ENCODE assay signal across 14 cellular contexts in the genomic region with DNA sequence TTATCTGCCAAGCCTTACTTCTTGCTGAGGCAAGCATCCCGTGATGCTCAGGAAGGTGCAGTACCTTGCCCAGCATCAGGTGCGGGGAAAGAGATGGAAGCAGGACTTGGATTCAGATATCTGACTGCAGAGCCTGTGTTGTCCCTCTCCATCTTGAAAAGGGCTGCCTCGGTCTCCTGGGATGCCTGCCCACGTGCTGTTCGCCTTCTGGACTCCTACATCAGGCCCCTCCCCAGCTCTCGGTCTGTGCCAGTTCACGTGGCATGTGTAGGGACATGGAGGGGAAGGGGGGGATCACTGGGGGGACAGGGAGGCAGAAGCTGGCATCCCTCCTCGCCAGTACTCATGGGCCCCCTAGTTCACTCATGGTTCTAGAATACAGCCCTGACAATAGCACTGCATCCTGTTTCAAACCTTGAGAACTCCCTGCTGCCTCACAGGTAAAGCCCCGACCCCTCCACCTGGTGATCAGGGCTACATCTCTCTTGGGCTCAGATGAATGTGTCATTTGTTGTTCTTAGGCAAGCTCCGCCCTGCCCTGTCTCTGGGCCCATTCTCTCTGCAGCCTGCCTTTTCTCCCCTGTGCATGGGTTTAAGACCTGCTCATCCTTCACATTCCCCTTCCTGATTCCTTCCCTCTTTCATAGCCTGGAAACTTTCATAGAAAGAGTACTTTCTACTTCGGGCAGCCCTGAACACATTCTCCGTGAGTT. TPM values are rescaled to one million over a fixed set of nuclear protein-coding genes. Genes with fewer than 3 reads are reported as not detected.
DNase-seq lines count a peak whose midpoint lies in the region; ATAC-seq and TF ChIP-seq lines count a peak whose summit lies in the region.
"Had no signal": no experiment of that assay in that cellular context is flagged by ENCODE, and none has a peak within 500 bp of the region (broad histone marks: within the 10 kb centered on the region; RNA-seq: fewer than 3 reads in every experiment).

No MANE protein-coding gene starts in this region.

- peaks cover 6% of the 10 kb centered on the region for H3K27me3 Mint-ChIP-seq in GM23338 (ENCODE audit: insufficient read depth, low read depth, poor library complexity)
- H3K27me3 Mint-ChIP-seq in CD4-positive, alpha-beta memory T cell = no peaks in the 10 kb centered on the region
- H3K27me3 Mint-ChIP-seq: stimulated activated naive CD8-positive, alpha-beta T cell treated with anti-CD3 and anti-CD28 coated beads, Interleukin-15, Interleukin-2, amounts not matched to agents 100 ng/mL and 50 ng/mL, for 24 hours had no signal

- H3K9me3 Mint-ChIP-seq in GM23338 = no peaks in the 10 kb centered on the region
- H3K9me3 Mint-ChIP-seq in CD4-positive, alpha-beta memory T cell = no peaks in the 10 kb centered on the region
- H3K9me3 Mint-ChIP-seq: activated T-helper 2 cell treated with anti-CD3 and anti-CD28 coated beads, Interferon-gamma antibody, Interleukin-2, Interleukin-4, amounts not matched to agents 10 μg/mL and 5 μg/mL and 100 μg/mL, durations not matched to agents 14 hours and 24 hours and 36 hours; stimulated activated naive CD8-positive, alpha-beta T cell treated with anti-CD3 and anti-CD28 coated beads, Interleukin-15, Interleukin-2, amounts not matched to agents 100 ng/mL and 50 ng/mL, for 24 hours had no signal

- 0 out of 2 replicates have a peak, but pooled peaks cover 3% of the 10 kb centered on the region for H3K9me2 ChIP-seq in GM23338 (ENCODE audit: insufficient read depth)

- no peak overlapping the region for H3K9ac ChIP-seq in skeletal muscle satellite cell (ENCODE audit: low read depth, low read length)
- H3K9ac ChIP-seq: BLaER1 had no signal

- peaks cover 36% of the 10 kb centered on the region for H3K4me1 Mint-ChIP-seq in GM23338
- no peaks in the 10 kb centered on the region for H3K4me1 Mint-ChIP-seq in CD4-positive, alpha-beta memory T cell

- intact Hi-C loops in ascending aorta (cut with DNase I) = loop anchor here (1.0 kb wide), 2 partner anchors 11 to 22 kb away; no protein-coding TSS in a partner anchor
- intact Hi-C loops in CD4-positive, alpha-beta memory T cell (cut with micrococcal nuclease) = no loop called here

- DNase-seq in GM23338 (ENCODE audit: low spot score) (peak; percentile 27), ascending aorta (ENCODE audit: low spot score in 2 of 2) (no peak), islet precursor cell (peak; percentile 76), C1 segment of cervical spinal cord (lab: John Stamatoyannopoulos, UW) (no peak)
- DNase-seq in CD4-positive, alpha-beta memory T cell = no peak
- no peak for DNase-seq in activated CD4-positive, CD25-positive, alpha-beta regulatory T cell treated with anti-CD3 and anti-CD28 coated beads, Interleukin-2, amount 50 U/mL, for 72 hours
- DNase-seq: NCI-H1436 treated with DMSO at 0.1 percent for 48 hours, WERI-Rb-1 had no signal

- POLR2A ChIA-PET in CD4-positive, alpha-beta memory T cell (lab: Charles Lee; ENCODE audit: partially characterized antibody) = no interaction called here

- no peak overlapping the region for H3K27ac ChIP-seq in GM23338 (ENCODE audit: low read depth)
- peak overlapping the region; percentile 65 to 79 for H3K27ac ChIP-seq in ascending aorta
- H3K27ac ChIP-seq in CD4-positive, alpha-beta memory T cell (ENCODE audit: low read depth, low read length) = no peak overlapping the region
- H3K27ac ChIP-seq: WERI-Rb-1 had no signal

- no peak overlapping the region for H3K27ac Mint-ChIP-seq in GM23338
- H3K27ac Mint-ChIP-seq in CD4-positive, alpha-beta memory T cell = no peak overlapping the region
- H3K27ac Mint-ChIP-seq: activated T-helper 2 cell treated with anti-CD3 and anti-CD28 coated beads, Interferon-gamma antibody, Interleukin-2, Interleukin-4, amounts not matched to agents 10 μg/mL and 5 μg/mL and 100 μg/mL, durations not matched to agents 14 hours and 24 hours and 36 hours; stimulated activated naive CD8-positive, alpha-beta T cell treated with anti-CD3 and anti-CD28 coated beads, Interleukin-15, Interleukin-2, amounts not matched to agents 100 ng/mL and 50 ng/mL, for 24 hours had no signal

- H3K4me3 ChIP-seq in GM23338 = no peak overlapping the region
- H3K4me3 ChIP-seq in ascending aorta = no peak overlapping the region
- no peak overlapping the region for H3K4me3 ChIP-seq in skeletal muscle satellite cell (ENCODE audit: low read length)
- no peak overlapping the region for H3K4me3 ChIP-seq in CD4-positive, alpha-beta memory T cell (ENCODE audit: low read length in 2 of 2)
- H3K4me3 ChIP-seq: BLaER1, coronary artery, esophagus muscularis mucosa had no signal

- H3K4me2 ChIP-seq in GM23338 (no peak overlapping the region), skeletal muscle satellite cell (ENCODE audit: low read length) (peak overlapping the region; percentile 54)
- H3K4me2 ChIP-seq: BLaER1 had no signal

- CTCF ChIA-PET in CD4-positive, alpha-beta memory T cell (lab: Charles Lee; ENCODE audit: partially characterized antibody) = no interaction called here

- H3K36me3 Mint-ChIP-seq in GM23338 (ENCODE audit: low read depth) = no peaks in the 10 kb centered on the region; the same call in 2 of the 3 replicates
- H3K36me3 Mint-ChIP-seq in CD4-positive, alpha-beta memory T cell = no peaks in the 10 kb centered on the region

- no peaks in the 10 kb centered on the region; the same call in 1 of the 2 replicates for H4K20me1 ChIP-seq in GM23338 (replicated peaks; ENCODE audit: insufficient read depth)
- H4K20me1 ChIP-seq: BLaER1 had no signal

- TF ChIP-seq CTCF in GM23338 (conservative IDR thresholded peaks at IDR 0.05; ENCODE audit: low read depth in 2 of 2) (no peak), ascending aorta (IDR thresholded peaks at IDR 0.05) (no peak)

- H3K79me2 ChIP-seq in GM23338 (replicated peaks; ENCODE audit: insufficient read depth) = no peaks in the 10 kb centered on the region

- H3K27me3 ChIP-seq in GM23338 (ENCODE audit: insufficient read depth) = no peaks in the 10 kb centered on the region
- no peaks in the 10 kb centered on the region for H3K27me3 ChIP-seq in ascending aorta
- no peaks in the 10 kb centered on the region for H3K27me3 ChIP-seq in skeletal muscle satellite cell (ENCODE audit: control insufficient read depth, insufficient read depth, low read length)
- no peaks in the 10 kb centered on the region for H3K27me3 ChIP-seq in CD4-positive, alpha-beta memory T cell (ENCODE audit: insufficient read depth, low read length)
- H3K27me3 ChIP-seq: BLaER1, esophagus muscularis mucosa had no signal

- no peak overlapping the region for H2AFZ ChIP-seq in GM23338

- H3K9me3 ChIP-seq in ascending aorta (no peaks in the 10 kb centered on the region), skeletal muscle satellite cell (replicated peaks; ENCODE audit: low read length) (no peaks in the 10 kb centered on the region)
- H3K9me3 ChIP-seq in CD4-positive, alpha-beta memory T cell (ENCODE audit: control insufficient read depth in 1 of 2, low read length in 2 of 2) = no peaks in the 10 kb centered on the region
- H3K9me3 ChIP-seq: BLaER1, esophagus muscularis mucosa had no signal

- peak; percentile 46 for ATAC-seq in GM23338

- H3K36me3 ChIP-seq in GM23338 (ENCODE audit: insufficient read depth) (no peaks in the 10 kb centered on the region; the same call in 1 of the 2 replicates), ascending aorta (peaks cover 10 to 19% of the 10 kb centered on the region in 2 donors), skeletal muscle satellite cell (ENCODE audit: insufficient read depth, low read length) (peaks cover 19% of the 10 kb centered on the region)
- H3K36me3 ChIP-seq in CD4-positive, alpha-beta memory T cell (ENCODE audit: insufficient read depth, low read length) = no peaks in the 10 kb centered on the region
- H3K36me3 ChIP-seq: BLaER1 had no signal

- peaks cover 16% of the 10 kb centered on the region for H3K4me1 ChIP-seq in GM23338 (ENCODE audit: insufficient read depth)
- H3K4me1 ChIP-seq in ascending aorta = peaks cover 27 to 43% of the 10 kb centered on the region in 2 donors
- H3K4me1 ChIP-seq in skeletal muscle satellite cell (ENCODE audit: control insufficient read depth, insufficient read depth, low read length) = peaks cover 50% of the 10 kb centered on the region
- no peaks in the 10 kb centered on the region for H3K4me1 ChIP-seq in CD4-positive, alpha-beta memory T cell (ENCODE audit: insufficient read depth, low read length)

- H3F3A ChIP-seq in GM23338 (replicated peaks; ENCODE audit: low read depth) = no peaks in the 10 kb centered on the region

- no peak overlapping the region for H3K4me3 Mint-ChIP-seq in GM23338
- H3K4me3 Mint-ChIP-seq in CD4-positive, alpha-beta memory T cell = no peak overlapping the region
- H3K4me3 Mint-ChIP-seq: stimulated activated naive CD8-positive, alpha-beta T cell treated with anti-CD3 and anti-CD28 coated beads, Interleukin-15, Interleukin-2, amounts not matched to agents 100 ng/mL and 50 ng/mL, for 24 hours had no signal

TF ChIP-seq in GM23338, 12 proteins besides CTCF, POLR2A, EP300 and RAD21 (continues in another document):
- TF ChIP-seq STAT1 (IDR thresholded peaks at IDR 0.05; ENCODE audit: unreplicated experiment) (no peak), CREB1 (CRISPR knock-in tag; IDR thresholded peaks at IDR 0.05; ENCODE audit: low read depth) (no peak), POLR2AphosphoS5 (IDR thresholded peaks at IDR 0.05; ENCODE audit: low read depth) (no peak), ZNF114 (CRISPR knock-in tag; IDR thresholded peaks at IDR 0.05) (no peak), ZNF331 (CRISPR knock-in tag; IDR thresholded peaks at IDR 0.05; ENCODE audit: low read depth) (no peak)

RNA-seq across cellular contexts. Expression of a gene that starts 38.8 kb away (rescaled TPM):
- 16.8 and 22.0 TPM in 2 replicates for total RNA-seq in GM23338 (2014; rRNA removed; shearing (Covaris generic))
- polyA plus RNA-seq in GM23338 (2016; fragmentation: Nextera tagmentation; extraction: Ambion mirVana) = 5.3 and 5.8 TPM in 2 replicates
- total RNA-seq in ascending aorta = 5.9 TPM
- total RNA-seq in skeletal muscle satellite cell (2012; rRNA removed) = 53.3 and 62.1 TPM in 2 replicates
- total RNA-seq in CD4-positive, alpha-beta memory T cell = 10 to 100 TPM; 40.2 to 43.3 TPM
- 10 to 100 TPM in 1 of 2 donors, 1 to 10 TPM in 1; 8.0 to 13.9 TPM for polyA plus RNA-seq in CD4-positive, alpha-beta memory T cell

Comparison
In these comparisons a context has a peak if more than half of its experiments do, and no peak if none do; other contexts are left out.
1. DNase-seq: peak in GM23338 (single experiment) and islet precursor cell (single experiment); none in ascending aorta (0 of 2), CD4-positive, alpha-beta memory T cell (0 of 5), activated CD4-positive, CD25-positive, alpha-beta regulatory T cell treated with anti-CD3 and anti-CD28 coated beads, Interleukin-2, amount 50 U/mL, for 72 hours (single experiment) and C1 segment of cervical spinal cord (0 of 14).
2. H3K27ac ChIP-seq: peak in ascending aorta (2 of 2); none in GM23338 (single experiment) and CD4-positive, alpha-beta memory T cell (single experiment).